Comparison of ENCODE assay signal across 32 cellular contexts in the genomic region with DNA sequence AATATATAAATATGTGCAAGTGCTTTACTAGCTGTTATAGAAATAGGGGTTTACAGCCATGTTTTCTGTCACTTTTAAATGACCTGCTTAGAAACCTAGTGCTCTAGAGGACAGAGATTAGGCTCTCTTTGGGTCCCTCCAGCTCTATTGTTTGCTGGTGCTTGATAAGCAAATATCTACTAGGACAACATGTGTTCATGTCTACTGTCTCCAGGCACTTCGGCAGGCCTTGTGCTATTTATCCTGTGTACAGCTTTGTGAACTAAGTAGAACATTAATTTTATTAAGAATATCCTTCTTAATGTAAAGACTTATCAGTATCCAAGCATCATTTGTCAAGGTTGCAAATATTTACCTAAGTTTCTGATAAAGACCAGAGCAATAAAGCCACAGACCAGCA. TPM values are rescaled to one million over a fixed set of nuclear protein-coding genes. Genes with fewer than 3 reads are reported as not detected.
"Had no signal": no experiment of that assay in that cellular context is flagged by ENCODE, and none has a peak within 500 bp of the region (broad histone marks: within the 10 kb centered on the region; RNA-seq: fewer than 3 reads in every experiment).

No MANE protein-coding gene starts in this region.

- H3K4me1 ChIP-seq: gastroesophageal sphincter, heart right ventricle had no signal

- H3K4me3 Mint-ChIP-seq: activated CD4-positive, alpha-beta memory T cell treated with anti-CD3 and anti-CD28 coated beads, Interleukin-2, amount 10 ng/mL, durations not matched to agents 7 days and 5 days; activated CD4-positive, alpha-beta T cell treated with anti-CD3 and anti-CD28 coated beads, Interleukin-2, amount 10 ng/mL, durations not matched to agents 7 days and 5 days; activated naive CD4-positive, alpha-beta T cell treated with anti-CD3 and anti-CD28 coated beads, Interleukin-2, amount 10 ng/mL, durations not matched to agents 7 days and 5 days; activated naive CD8-positive, alpha-beta T cell treated with anti-CD3 and anti-CD28 coated beads, Interleukin-2, amount 10 ng/mL, durations not matched to agents 7 days and 5 days; activated T-cell treated with anti-CD3 and anti-CD28 coated beads, Interleukin-2, amount 50 U/mL, for 24 hours; activated T-cell treated with anti-CD3 and anti-CD28 coated beads, Interleukin-2, amount 50 U/mL, for 72 hours; central memory CD8-positive, alpha-beta T cell; dendritic cell treated with granulocyte-macrophage colony-stimulating factor and Interleukin-4, amounts not matched to agents 40 ng/mL and 50 ng/mL, for 4 days; WTC11 had no signal

- DNase-seq: activated CD4-positive, alpha-beta memory T cell treated with anti-CD3 and anti-CD28 coated beads, Interleukin-2, amount 10 ng/mL, durations not matched to agents 7 days and 5 days; activated CD4-positive, alpha-beta T cell treated with anti-CD3 and anti-CD28 coated beads for 1 hour; activated CD4-positive, alpha-beta T cell treated with anti-CD3 and anti-CD28 coated beads for 4 hours; activated CD4-positive, alpha-beta T cell treated with anti-CD3 and anti-CD28 coated beads, Interleukin-2, amount 10 ng/mL, durations not matched to agents 7 days and 5 days; activated CD4-positive, alpha-beta T cell treated with anti-CD3 and anti-CD28 coated beads, Interleukin-2, amount 50 U/mL, for 4 hours; activated CD8-positive, alpha-beta memory T cell treated with anti-CD3 and anti-CD28 coated beads, Interleukin-2, amount 50 U/mL, for 48 hours; activated gamma-delta T cell; activated naive CD4-positive, alpha-beta T cell; activated naive CD4-positive, alpha-beta T cell treated with anti-CD3 and anti-CD28 coated beads, Interleukin-2, amount 10 ng/mL, durations not matched to agents 7 days and 5 days; activated naive CD8-positive, alpha-beta T cell treated with anti-CD3 and anti-CD28 coated beads, Interleukin-2, amount 10 ng/mL, durations not matched to agents 7 days and 5 days; activated T-cell treated with anti-CD3 and anti-CD28 coated beads for 4 hours; activated T-cell treated with anti-CD3 and anti-CD28 coated beads, Interleukin-2, amount 50 U/mL, for 24 hours; activated T-cell treated with anti-CD3 and anti-CD28 coated beads, Interleukin-2, amount 50 U/mL, for 72 hours; brain microvascular endothelial cell; dorsolateral prefrontal cortex; effector memory CD4-positive, alpha-beta T cell; erythroblast; esophagus squamous epithelium; foreskin melanocyte; heart right ventricle; T-helper 2 cell had no signal

- H3K27ac ChIP-seq: brain microvascular endothelial cell, coronary artery, dorsolateral prefrontal cortex, esophagus squamous epithelium, gastroesophageal sphincter, heart right ventricle had no signal

- H3K27ac Mint-ChIP-seq: activated CD4-positive, alpha-beta memory T cell treated with anti-CD3 and anti-CD28 coated beads, Interleukin-2, amount 10 ng/mL, durations not matched to agents 7 days and 5 days; activated CD4-positive, alpha-beta T cell treated with anti-CD3 and anti-CD28 coated beads, Interleukin-2, amount 10 ng/mL, durations not matched to agents 7 days and 5 days; activated naive CD4-positive, alpha-beta T cell treated with anti-CD3 and anti-CD28 coated beads, Interleukin-2, amount 10 ng/mL, durations not matched to agents 7 days and 5 days; activated naive CD4-positive, alpha-beta T cell treated with anti-CD3 and anti-CD28 coated beads, Interleukin-2, amount 50 U/mL, for 72 hours; activated naive CD8-positive, alpha-beta T cell treated with anti-CD3 and anti-CD28 coated beads, Interleukin-2, amount 10 ng/mL, durations not matched to agents 7 days and 5 days; activated T-cell treated with anti-CD3 and anti-CD28 coated beads, Interleukin-2, amount 50 U/mL, for 24 hours; activated T-cell treated with anti-CD3 and anti-CD28 coated beads, Interleukin-2, amount 50 U/mL, for 72 hours; dendritic cell treated with granulocyte-macrophage colony-stimulating factor and Interleukin-4, amounts not matched to agents 40 ng/mL and 50 ng/mL, for 4 days; WTC11 had no signal

- FAIRE-seq: astrocyte, bronchial epithelial cell had no signal

- H3K9me3 ChIP-seq: esophagus squamous epithelium, gastroesophageal sphincter had no signal

- H3K27me3 Mint-ChIP-seq: dendritic cell treated with granulocyte-macrophage colony-stimulating factor and Interleukin-4, amounts not matched to agents 40 ng/mL and 50 ng/mL, for 4 days had no signal

- H3K36me3 ChIP-seq: brain microvascular endothelial cell, esophagus squamous epithelium, gastroesophageal sphincter, heart right ventricle had no signal

- ATAC-seq: activated naive CD4-positive, alpha-beta T cell treated with anti-CD3 and anti-CD28 coated beads, Interleukin-2, amount 50 U/mL, for 72 hours; activated T-cell treated with anti-CD3 and anti-CD28 coated beads, Interleukin-2, amount 50 U/mL, for 72 hours; gastroesophageal sphincter; heart right ventricle; WTC11 had no signal

- H3K4me1 Mint-ChIP-seq: activated CD4-positive, alpha-beta T cell treated with anti-CD3 and anti-CD28 coated beads, Interleukin-2, amount 10 ng/mL, durations not matched to agents 7 days and 5 days; activated naive CD4-positive, alpha-beta T cell treated with anti-CD3 and anti-CD28 coated beads, Interleukin-2, amount 10 ng/mL, durations not matched to agents 7 days and 5 days; activated naive CD8-positive, alpha-beta T cell treated with anti-CD3 and anti-CD28 coated beads, Interleukin-2, amount 10 ng/mL, durations not matched to agents 7 days and 5 days; central memory CD8-positive, alpha-beta T cell had no signal

- H3K36me3 Mint-ChIP-seq: activated naive CD4-positive, alpha-beta T cell treated with anti-CD3 and anti-CD28 coated beads, Interleukin-2, amount 10 ng/mL, durations not matched to agents 7 days and 5 days; activated naive CD4-positive, alpha-beta T cell treated with anti-CD3 and anti-CD28 coated beads, Interleukin-2, amount 50 U/mL, for 72 hours; activated naive CD8-positive, alpha-beta T cell treated with anti-CD3 and anti-CD28 coated beads, Interleukin-2, amount 10 ng/mL, durations not matched to agents 7 days and 5 days had no signal

- H3K9me3 Mint-ChIP-seq: activated CD4-positive, alpha-beta T cell treated with anti-CD3 and anti-CD28 coated beads, Interleukin-2, amount 10 ng/mL, durations not matched to agents 7 days and 5 days; activated naive CD4-positive, alpha-beta T cell treated with anti-CD3 and anti-CD28 coated beads, Interleukin-2, amount 10 ng/mL, durations not matched to agents 7 days and 5 days; activated naive CD4-positive, alpha-beta T cell treated with anti-CD3 and anti-CD28 coated beads, Interleukin-2, amount 50 U/mL, for 72 hours; activated naive CD8-positive, alpha-beta T cell treated with anti-CD3 and anti-CD28 coated beads, Interleukin-2, amount 10 ng/mL, durations not matched to agents 7 days and 5 days; activated T-cell treated with anti-CD3 and anti-CD28 coated beads, Interleukin-2, amount 50 U/mL, for 72 hours; central memory CD8-positive, alpha-beta T cell; dendritic cell treated with granulocyte-macrophage colony-stimulating factor and Interleukin-4, amounts not matched to agents 40 ng/mL and 50 ng/mL, for 4 days had no signal

- H3K4me3 ChIP-seq: coronary artery, dorsolateral prefrontal cortex, esophagus squamous epithelium, gastroesophageal sphincter, heart right ventricle had no signal

- H3K27me3 ChIP-seq: esophagus squamous epithelium had no signal

RNA-seq across cellular contexts. Expression of a gene that starts 11.9 kb away (rescaled TPM):
- total RNA-seq: activated CD4-positive, alpha-beta memory T cell treated with anti-CD3 and anti-CD28 coated beads, Interleukin-2, amount 10 ng/mL, durations not matched to agents 7 days and 5 days; activated CD4-positive, alpha-beta T cell treated with anti-CD3 and anti-CD28 coated beads, Interleukin-2, amount 10 ng/mL, durations not matched to agents 7 days and 5 days; activated naive CD4-positive, alpha-beta T cell treated with anti-CD3 and anti-CD28 coated beads, Interleukin-2, amount 50 U/mL, for 72 hours; activated naive CD8-positive, alpha-beta T cell treated with anti-CD3 and anti-CD28 coated beads, Interleukin-2, amount 10 ng/mL, durations not matched to agents 7 days and 5 days; fibroblast of lung; fibroblast of villous mesenchyme; T-helper 1 cell treated with Interleukin-12 subunit alpha and Interleukin-12 subunit beta and Interleukin-4 antibody, amounts not matched to agents 30 ng/mL and 1 ng/mL, for 36 hours had no signal
- polyA plus RNA-seq: fibroblast of lung had no signal
